Comparison of ENCODE assay signal across 19 cellular contexts in genomic region chr1:102742426-102742825, GRCh38.
"Had no signal": no experiment of that assay in that cellular context is flagged by ENCODE, and none has a peak within 500 bp of the region (broad histone marks: within the 10 kb centered on the region; RNA-seq: fewer than 3 reads in every experiment).

No MANE protein-coding gene starts in this region.

- H3K27ac Mint-ChIP-seq: activated naive CD8-positive, alpha-beta T cell treated with anti-CD3 and anti-CD28 coated beads, Interleukin-2, amount 50 U/mL, for 24 hours had no signal

- H3K27me3 Mint-ChIP-seq: activated naive CD8-positive, alpha-beta T cell treated with anti-CD3 and anti-CD28 coated beads, Interleukin-2, amount 50 U/mL, for 24 hours had no signal

- H3K4me1 Mint-ChIP-seq: activated naive CD8-positive, alpha-beta T cell treated with anti-CD3 and anti-CD28 coated beads, Interleukin-2, amount 50 U/mL, for 24 hours had no signal

- H3K27ac ChIP-seq: coronary artery, heart left ventricle, prostate gland, stomach, testis, upper lobe of right lung had no signal

- H3K4me1 ChIP-seq: heart left ventricle, prostate gland, stomach, testis, upper lobe of right lung had no signal

- H3K27me3 ChIP-seq: heart left ventricle, stomach, testis, upper lobe of right lung had no signal

- H3K4me3 Mint-ChIP-seq: activated naive CD8-positive, alpha-beta T cell treated with anti-CD3 and anti-CD28 coated beads, Interleukin-2, amount 50 U/mL, for 24 hours had no signal

- DNase-seq: activated CD4-positive, alpha-beta T cell treated with anti-CD3 and anti-CD28 coated beads, Interleukin-2, amount 50 U/mL, for 4 hours; activated CD4-positive, CD25-positive, alpha-beta regulatory T cell treated with anti-CD3 and anti-CD28 coated beads, Interleukin-2, amount 50 U/mL, for 72 hours; activated naive CD4-positive, alpha-beta T cell treated with Interleukin-2 at 50 U/mL for 16 hours; activated naive CD8-positive, alpha-beta T cell treated with anti-CD3 and anti-CD28 coated beads, Interleukin-2, amount 50 U/mL, for 24 hours; activated T-cell treated with anti-CD3 and anti-CD28 coated beads for 4 hours; caudate nucleus; foreskin melanocyte; heart left ventricle; midbrain; stimulated activated CD4-positive, alpha-beta T cell treated with anti-CD3 and anti-CD28 coated beads, Interleukin-1b, Interleukin-23, amount 100 ng/mL, for 48 hours; stomach; T-helper 1 cell; T1000; testis; upper lobe of right lung had no signal

- H3K36me3 ChIP-seq: heart left ventricle, prostate gland, stomach, upper lobe of right lung had no signal

- ATAC-seq: activated naive CD8-positive, alpha-beta T cell treated with anti-CD3 and anti-CD28 coated beads, Interleukin-2, amount 50 U/mL, for 24 hours; esophagus mucosa; heart left ventricle; sciatic nerve; upper lobe of right lung had no signal

- H3K4me3 ChIP-seq: coronary artery, heart left ventricle, prostate gland, stomach, testis, upper lobe of right lung had no signal

- H3K9me3 ChIP-seq: prostate gland, testis, upper lobe of right lung had no signal
